ENCODE assay signal across 15 cellular contexts in the genomic region with DNA sequence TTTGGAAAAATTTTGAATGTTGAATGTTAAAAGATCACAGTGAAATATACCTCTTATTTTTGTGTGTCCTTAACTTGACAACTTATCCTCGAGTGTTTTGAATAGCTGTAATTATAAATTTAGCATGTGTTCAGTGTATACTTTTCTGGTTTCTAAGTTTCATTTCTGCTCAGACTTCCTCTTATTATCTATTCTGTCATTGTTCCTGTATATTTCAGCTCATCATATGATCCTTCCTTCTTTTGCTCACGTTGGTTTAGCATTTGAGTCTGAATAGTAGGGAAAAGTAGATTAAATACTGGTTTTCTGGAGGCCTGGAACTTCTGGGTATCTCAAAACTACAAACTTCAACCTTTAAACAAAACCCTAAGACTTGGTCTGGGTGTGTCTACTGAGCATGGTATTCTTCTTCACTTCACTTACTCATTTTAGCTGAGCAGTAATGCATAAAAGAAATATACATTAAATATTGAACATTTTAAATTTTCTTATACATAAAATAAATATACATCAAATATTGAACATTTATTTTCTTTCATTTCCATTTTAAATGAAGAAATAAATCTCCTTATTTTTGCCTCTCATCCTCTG. TPM values are rescaled to one million over a fixed set of nuclear protein-coding genes. Genes with fewer than 3 reads are reported as not detected.
DNase-seq lines count a peak whose midpoint lies in the region; ATAC-seq, FAIRE-seq and TF ChIP-seq lines count a peak whose summit lies in the region.
"Had no signal": no experiment of that assay in that cellular context is flagged by ENCODE, and none has a peak within 500 bp of the region (broad histone marks: within the 10 kb centered on the region; RNA-seq: fewer than 3 reads in every experiment).

No MANE protein-coding gene starts in this region.

- no peak for TF ChIP-seq CTCF in uterus (IDR thresholded peaks at IDR 0.05)

- intact Hi-C loops in dendritic cell treated with granulocyte-macrophage colony-stimulating factor and Interleukin-4, amounts not matched to agents 40 ng/mL and 50 ng/mL, for 4 days (cut with micrococcal nuclease) = loop anchor here (5.0 kb wide), 2 partner anchors 34 to 99 kb away; no protein-coding TSS in a partner anchor
- intact Hi-C loops in uterus (cut with DNase I; ENCODE audit: low total_unique reads) = no loop called here

- FAIRE-seq in GM18507 (lab: Jason Lieb, UNC) = peak; percentile 78

- H3K4me1 Mint-ChIP-seq in dendritic cell treated with granulocyte-macrophage colony-stimulating factor and Interleukin-4, amounts not matched to agents 40 ng/mL and 50 ng/mL, for 4 days (ENCODE audit: low read depth) = peaks cover 18% of the 10 kb centered on the region

- H3K4me3 ChIP-seq in uterus = no peak overlapping the region

- H3K36me3 ChIP-seq in uterus = no peaks in the 10 kb centered on the region

- no peak for TF ChIP-seq POLR2A in uterus (IDR thresholded peaks at IDR 0.05)

- peaks cover 5% of the 10 kb centered on the region for H3K36me3 Mint-ChIP-seq in dendritic cell treated with granulocyte-macrophage colony-stimulating factor and Interleukin-4, amounts not matched to agents 40 ng/mL and 50 ng/mL, for 4 days (ENCODE audit: low read depth)

- H3K9me3 ChIP-seq in uterus = no peaks in the 10 kb centered on the region

- H3K27me3 Mint-ChIP-seq in dendritic cell treated with granulocyte-macrophage colony-stimulating factor and Interleukin-4, amounts not matched to agents 40 ng/mL and 50 ng/mL, for 4 days = no peaks in the 10 kb centered on the region

- H3K9me3 Mint-ChIP-seq in dendritic cell treated with granulocyte-macrophage colony-stimulating factor and Interleukin-4, amounts not matched to agents 40 ng/mL and 50 ng/mL, for 4 days = peaks cover 15% of the 10 kb centered on the region

- H3K27ac Mint-ChIP-seq in dendritic cell treated with granulocyte-macrophage colony-stimulating factor and Interleukin-4, amounts not matched to agents 40 ng/mL and 50 ng/mL, for 4 days = peak overlapping the region; percentile 80

- no peaks in the 10 kb centered on the region for H3K27me3 ChIP-seq in uterus

- ATAC-seq in GM21529 (IDR thresholded peaks at IDR 0.05; ENCODE audit: unreplicated experiment) = peak; percentile 92
- peak; percentile 88 for ATAC-seq in HG03575 (IDR thresholded peaks at IDR 0.05; ENCODE audit: extremely low read depth, insufficient number of reproducible peaks, low FRiP score, unreplicated experiment)

- H3K27ac ChIP-seq in uterus = no peak overlapping the region
- H3K27ac ChIP-seq: parathyroid adenoma had no signal

- H3K4me3 Mint-ChIP-seq in dendritic cell treated with granulocyte-macrophage colony-stimulating factor and Interleukin-4, amounts not matched to agents 40 ng/mL and 50 ng/mL, for 4 days = no peak overlapping the region

- DNase-seq in GM18507 (ENCODE audit: extremely low spot score, insufficient read length, low read depth) (no peak), NCI-H1436 (lab: John Stamatoyannopoulos, UW) (no peak), uterus (no peak), NCI-H2196 treated with DMSO at 0.1 percent for 48 hours (lab: John Stamatoyannopoulos, UW; ENCODE audit: unreplicated experiment) (no peak), AG20443 (ENCODE audit: low spot score) (no peak)
- DNase-seq: amygdala; stimulated activated naive CD4-positive, alpha-beta T cell treated with Interleukin-2 at 50 U/mL for 16 hours had no signal

- H3K4me1 ChIP-seq in uterus = no peaks in the 10 kb centered on the region
- H3K4me1 ChIP-seq: parathyroid adenoma had no signal

RNA-seq across cellular contexts. Expression of a gene that starts 3.3 kb away (rescaled TPM):
- total RNA-seq in uterus = not detected
- total RNA-seq: G401, glomerular endothelial cell, HT1080, RPMI7951 had no signal
